37 cellular contexts compared by ENCODE assay signal in genomic region chr16:50964491-50964890, GRCh38.
A peak's percentile ranks its signal among the peaks of the same experiment; 100 is the strongest.
DNase-seq lines count a peak whose midpoint lies in the region; ATAC-seq, FAIRE-seq and TF ChIP-seq lines count a peak whose summit lies in the region.
"Had no signal": no experiment of that assay in that cellular context is flagged by ENCODE, and none has a peak within 500 bp of the region (broad histone marks: within the 10 kb centered on the region; RNA-seq: fewer than 3 reads in every experiment).

No MANE protein-coding gene starts in this region.

- H3K9ac ChIP-seq in liver (ENCODE audit: low read depth in 1 of 2, low read length in 2 of 2) (no peak overlapping the region), HepG2 (ENCODE audit: insufficient read depth, low read depth, low read length) (no peak overlapping the region)
- H3K9ac ChIP-seq: BLaER1; BLaER1 treated with 17β-estradiol and CSF1 and Interleukin-3, amounts not matched to agents 10 nM and 100 nM had no signal

- H3K9me3 ChIP-seq in liver (ENCODE audit: control insufficient read depth in 4 of 4, low read length in 3 of 4): no peaks in the 10 kb centered on the region
- no peaks in the 10 kb centered on the region for H3K9me3 ChIP-seq in HepG2 (ENCODE audit: low read length)
- H3K9me3 ChIP-seq in right lobe of liver: no peaks in the 10 kb centered on the region
- H3K9me3 ChIP-seq: A549; BE2C; BLaER1; BLaER1 treated with 17β-estradiol and CSF1 and Interleukin-3, amounts not matched to agents 10 nM and 100 nM had no signal

- TF ChIP-seq EP300 in HepG2 (IDR thresholded peaks at IDR 0.05; ENCODE audit: low read depth in 2 of 2, low read length in 2 of 2) (no peak), HepG2 (CRISPR knock-in tag; IDR thresholded peaks at IDR 0.05; ENCODE audit: borderline replicate concordance) (no peak)

- H3K27me3 Mint-ChIP-seq in neural crest cell (ENCODE audit: low read depth): peaks cover under 1% of the 10 kb centered on the region

- H3K27ac Mint-ChIP-seq in neural crest cell (ENCODE audit: unreplicated experiment): peak overlapping the region; percentile 62
- H3K27ac Mint-ChIP-seq: B cell; CD14-positive monocyte; CD4-positive, alpha-beta memory T cell; CD4-positive, alpha-beta T cell; CD4-positive, CD25-positive, alpha-beta regulatory T cell; CD8-positive, alpha-beta memory T cell; CD8-positive, alpha-beta T cell had no signal

- CTCF ChIA-PET in HepG2 (lab: Yijun Ruan, JAX; ENCODE audit: low intra/inter-chr PET ratio, low total read pairs): no interaction called here

- peak; percentile 16 to 26 for TF ChIP-seq RAD21 in liver (IDR thresholded peaks at IDR 0.05)
- no peak for TF ChIP-seq RAD21 in HepG2 (CRISPR knock-in tag; IDR thresholded peaks at IDR 0.05)

- intact Hi-C loops in HepG2 (cut with micrococcal nuclease; ENCODE audit: unreplicated experiment): no loop called here
- intact Hi-C loops in right lobe of liver (cut with DNase I): no loop called here

- in situ Hi-C loops in HepG2 (cut with HindIII; ENCODE audit: extremely low pct_ligation_motif_present, low pct_unique_long_range_greater_than_20kb): no loop called here

- POLR2A ChIA-PET in HepG2 (lab: Yijun Ruan, JAX): no interaction called here

- FAIRE-seq in HepG2 (lab: Jason Lieb, UNC): no peak
- FAIRE-seq: A204.1, A549, D721Med had no signal

- H2AFZ ChIP-seq in HepG2 (ENCODE audit: low read length): no peak overlapping the region

- no peaks in the 10 kb centered on the region; the same call in 1 of the 2 replicates for H4K20me1 ChIP-seq in HepG2 (ENCODE audit: insufficient read depth, low read length)
- H4K20me1 ChIP-seq: BLaER1; BLaER1 treated with 17β-estradiol and CSF1 and Interleukin-3, amounts not matched to agents 10 nM and 100 nM had no signal

- TF ChIP-seq POLR2A in HepG2 (IDR thresholded peaks at IDR 0.05; ENCODE audit: insufficient read depth in 1 of 2, low read depth in 2 of 2, low read length in 2 of 2) (no peak), right lobe of liver (IDR thresholded peaks at IDR 0.05) (no peak)

- H3K4me1 ChIP-seq in liver (ENCODE audit: control insufficient read depth in 4 of 4, insufficient read depth in 4 of 4, low read length in 3 of 4) (peaks cover 2 to 15% (median 5%) of the 10 kb centered on the region in 4 donors), HepG2 (ENCODE audit: insufficient read depth, low read length) (no peaks in the 10 kb centered on the region), right lobe of liver (peaks cover 0 to 35% (median 8%) of the 10 kb centered on the region in 4 donors)
- H3K4me1 ChIP-seq: A549, BE2C, Caco-2 had no signal

- 86% methylated on average over 1 of the region's 1 CpG for WGBS in liver
- WGBS in HepG2 (ENCODE audit: low lambda C conversion rate): 8% methylated on average over 1 of the region's 1 CpG
- 86% methylated on average over 1 of the region's 1 CpG for WGBS in right lobe of liver (ENCODE audit: insufficient coverage, low coverage, low lambda C conversion rate, missing lambda C conversion rate)

- H3K27me3 ChIP-seq in liver (ENCODE audit: control insufficient read depth in 4 of 4, insufficient read depth in 4 of 4, low read length in 3 of 4) (no peaks in the 10 kb centered on the region), HepG2 (ENCODE audit: control insufficient read depth in 1 of 2, insufficient read depth in 2 of 2, low read length in 2 of 2) (peaks cover 0 to 4% of the 10 kb centered on the region in 2 experiments; a peak in 3 of 5 replicates), right lobe of liver (no peaks in the 10 kb centered on the region)
- H3K27me3 ChIP-seq: BE2C; BLaER1; BLaER1 treated with 17β-estradiol and CSF1 and Interleukin-3, amounts not matched to agents 10 nM and 100 nM had no signal

- ATAC-seq in HepG2 (no peak), left lobe of liver (peak; percentile 68), right lobe of liver (peak; percentile 39 to 74 (median 48)), HG03521 (IDR thresholded peaks at IDR 0.05; ENCODE audit: unreplicated experiment) (no peak)
- ATAC-seq: A549; CD8-positive, alpha-beta T cell had no signal

- no TSS peak for BruUV-seq in HepG2 (replicated peaks; lab: Mats Ljungman, UMichigan)

- no peak overlapping the region for H3K4me3 ChIP-seq in liver (ENCODE audit: low read depth in 1 of 3, low read length in 3 of 3)
- H3K4me3 ChIP-seq in HepG2 (replicated peaks in 1 of 3; ENCODE audit: insufficient read depth in 1 of 3, low read depth in 2 of 3, low read length in 3 of 3): no peak overlapping the region
- H3K4me3 ChIP-seq in right lobe of liver: no peak overlapping the region
- H3K4me3 ChIP-seq: A549; BLaER1; BLaER1 treated with 17β-estradiol and CSF1 and Interleukin-3, amounts not matched to agents 10 nM and 100 nM had no signal

- H3K36me3 Mint-ChIP-seq in neural crest cell (ENCODE audit: low read depth): no peaks in the 10 kb centered on the region
- H3K36me3 Mint-ChIP-seq: CD14-positive monocyte; CD4-positive, alpha-beta memory T cell; CD4-positive, CD25-positive, alpha-beta regulatory T cell; CD8-positive, alpha-beta memory T cell; CD8-positive, alpha-beta T cell had no signal

- no peak for TF ChIP-seq CTCF in liver (IDR thresholded peaks at IDR 0.05; ENCODE audit: low read depth, low read length, missing input control)
- TF ChIP-seq CTCF in HepG2 (CRISPR knock-in tag; IDR thresholded peaks at IDR 0.05): no peak
- no peak for TF ChIP-seq CTCF in right lobe of liver (IDR thresholded peaks at IDR 0.05)
- no peak for TF ChIP-seq CTCF in neural crest cell (conservative IDR thresholded peaks at IDR 0.05)

- no peak overlapping the region for H3K4me2 ChIP-seq in HepG2 (ENCODE audit: low read depth, low read length)
- H3K4me2 ChIP-seq: A549; BLaER1; BLaER1 treated with 17β-estradiol and CSF1 and Interleukin-3, amounts not matched to agents 10 nM and 100 nM had no signal

- H3K4me1 Mint-ChIP-seq in neural crest cell: no peaks in the 10 kb centered on the region
- H3K4me1 Mint-ChIP-seq: B cell; CD4-positive, alpha-beta memory T cell; CD4-positive, CD25-positive, alpha-beta regulatory T cell; CD8-positive, alpha-beta memory T cell had no signal

- no peak overlapping the region for H3K4me3 Mint-ChIP-seq in neural crest cell
- H3K4me3 Mint-ChIP-seq: B cell; CD14-positive monocyte; CD4-positive, alpha-beta memory T cell; CD4-positive, alpha-beta T cell; CD4-positive, CD25-positive, alpha-beta regulatory T cell; CD8-positive, alpha-beta memory T cell; CD8-positive, alpha-beta T cell had no signal

- H3K36me3 ChIP-seq in liver (ENCODE audit: control insufficient read depth in 4 of 4, insufficient read depth in 3 of 4, low read depth in 1 of 4, low read length in 3 of 4) (no peaks in the 10 kb centered on the region), HepG2 (replicated peaks in 1 of 2; ENCODE audit: control insufficient read depth in 1 of 2, insufficient read depth in 2 of 2, low read length in 2 of 2) (no peaks in the 10 kb centered on the region), right lobe of liver (no peaks in the 10 kb centered on the region)
- H3K36me3 ChIP-seq: BE2C; BLaER1; BLaER1 treated with 17β-estradiol and CSF1 and Interleukin-3, amounts not matched to agents 10 nM and 100 nM had no signal

- no peaks in the 10 kb centered on the region for H3K9me3 Mint-ChIP-seq in neural crest cell
- H3K9me3 Mint-ChIP-seq: CD4-positive, alpha-beta T cell; CD8-positive, alpha-beta memory T cell; CD8-positive, alpha-beta T cell had no signal

- H3K27ac ChIP-seq in liver (ENCODE audit: low read depth in 1 of 2, low read length in 2 of 2) (no peak overlapping the region), HepG2 (ENCODE audit: extremely low read length, insufficient read depth, low read length) (no peak overlapping the region), right lobe of liver (peak overlapping the region in 1 of 3 donors; percentile 56)
- H3K27ac ChIP-seq: 22Rv1; A549; BLaER1; BLaER1 treated with 17β-estradiol and CSF1 and Interleukin-3, amounts not matched to agents 10 nM and 100 nM; C4-2B had no signal

- DNase-seq in HepG2 (ENCODE audit: low spot score) (no peak), left lobe of liver (ENCODE audit: low spot score) (no peak), right lobe of liver (no peak), neural crest cell (ENCODE audit: low read depth, low spot score) (no peak), cerebellar cortex (ENCODE audit: low spot score) (no peak), SW480 (ENCODE audit: low spot score) (no peak)
- DNase-seq: 8988T; ACHN; AML-193; BE2C; C1 segment of cervical spinal cord; Caco-2; Calu3; CD4-positive, alpha-beta memory T cell; CD4-positive, alpha-beta T cell; CD4-positive, CD25-positive, alpha-beta regulatory T cell; CD8-positive, alpha-beta memory T cell; CD8-positive, alpha-beta T cell; COR-L47; DMS 273 treated with DMSO at 0.1 percent for 48 hours; DMS153; DMS53; DMS79; DMS79 treated with DMSO at 0.1 percent for 48 hours; DND-41; EL had no signal

- H3K79me2 ChIP-seq in HepG2 (ENCODE audit: insufficient read depth, low read length): no peaks in the 10 kb centered on the region

TF ChIP-seq in liver, 16 proteins besides CTCF, POLR2A, EP300 and RAD21:
- TF ChIP-seq EGR1 (IDR thresholded peaks at IDR 0.05; ENCODE audit: low read depth in 2 of 2) (no peak), YY1 (IDR thresholded peaks at IDR 0.05) (no peak), RXRA (IDR thresholded peaks at IDR 0.05) (peak; percentile 38 to 79), JUND (IDR thresholded peaks at IDR 0.05) (peak in 1 of 2 donors; percentile 58), SP1 (IDR thresholded peaks at IDR 0.05) (peak; percentile 42), HNF4A (conservative IDR thresholded peaks at IDR 0.05) (peak; percentile 63 to 91), HNF4G (IDR thresholded peaks at IDR 0.05) (no peak), FOXA2 (IDR thresholded peaks at IDR 0.05) (no peak)
- TF ChIP-seq, protein P1, sequence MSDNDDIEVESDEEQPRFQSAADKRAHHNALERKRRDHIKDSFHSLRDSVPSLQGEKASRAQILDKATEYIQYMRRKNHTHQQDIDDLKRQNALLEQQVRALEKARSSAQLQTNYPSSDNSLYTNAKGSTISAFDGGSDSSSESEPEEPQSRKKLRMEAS (IDR thresholded peaks at IDR 0.05): peak; percentile 44

TF ChIP-seq in HepG2, 621 proteins besides CTCF, POLR2A, EP300 and RAD21:
- TF ChIP-seq NFYB (CRISPR knock-in tag; IDR thresholded peaks at IDR 0.05): no peak
- TF ChIP-seq ZNF432 (CRISPR knock-in tag; IDR thresholded peaks at IDR 0.05; ENCODE audit: borderline replicate concordance): no peak
- TF ChIP-seq, protein P2, sequence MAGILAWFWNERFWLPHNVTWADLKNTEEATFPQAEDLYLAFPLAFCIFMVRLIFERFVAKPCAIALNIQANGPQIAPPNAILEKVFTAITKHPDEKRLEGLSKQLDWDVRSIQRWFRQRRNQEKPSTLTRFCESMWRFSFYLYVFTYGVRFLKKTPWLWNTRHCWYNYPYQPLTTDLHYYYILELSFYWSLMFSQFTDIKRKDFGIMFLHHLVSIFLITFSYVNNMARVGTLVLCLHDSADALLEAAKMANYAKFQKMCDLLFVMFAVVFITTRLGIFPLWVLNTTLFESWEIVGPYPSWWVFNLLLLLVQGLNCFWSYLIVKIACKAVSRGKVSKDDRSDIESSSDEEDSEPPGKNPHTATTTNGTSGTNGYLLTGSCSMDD (CRISPR knock-in tag; IDR thresholded peaks at IDR 0.05): no peak
- no peak for TF ChIP-seq NFKBIZ (CRISPR knock-in tag; IDR thresholded peaks at IDR 0.05)
- TF ChIP-seq ZNF644 (CRISPR knock-in tag; IDR thresholded peaks at IDR 0.05; ENCODE audit: low read depth): no peak

Comparison
In these comparisons a context has a peak if more than half of its experiments do, and no peak if none do; other contexts are left out.
1. ATAC-seq: peak in left lobe of liver (single experiment) and right lobe of liver (4 of 4); none in HepG2 (single experiment) and HG03521 (single experiment).